ENCODE assay signal across 2 cellular contexts in the genomic region with DNA sequence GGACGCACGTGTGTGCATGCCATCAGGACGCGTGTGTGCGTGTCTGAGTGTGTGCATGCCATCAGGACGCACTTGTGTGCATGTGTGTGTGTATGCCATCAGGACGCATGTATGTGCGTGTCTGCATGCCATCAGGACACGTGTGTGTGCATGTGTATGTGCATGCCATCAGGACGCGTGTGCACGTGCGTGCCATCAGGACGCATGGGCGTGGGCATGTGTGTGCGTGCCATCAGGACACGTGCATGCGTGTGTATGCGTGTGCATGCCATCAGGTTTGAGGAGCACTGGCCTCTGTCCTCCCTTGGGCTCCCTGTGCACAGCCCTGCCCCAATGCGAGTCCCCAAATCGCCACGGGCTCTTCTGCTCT.
TF ChIP-seq lines count a peak whose summit lies in the region.

No MANE protein-coding gene starts in this region.

TF ChIP-seq in K562, 482 proteins besides CTCF, POLR2A, EP300 and RAD21:
- TF ChIP-seq MXD1 (CRISPR knock-in tag; IDR thresholded peaks at IDR 0.05; ENCODE audit: borderline replicate concordance, poor library complexity, severe bottlenecking) = no peak
- TF ChIP-seq WHSC1 (IDR thresholded peaks at IDR 0.05; ENCODE audit: low read length) = peak; percentile 19
- TF ChIP-seq HDAC3 (IDR thresholded peaks at IDR 0.05; ENCODE audit: borderline replicate concordance, partially characterized antibody) = no peak
- TF ChIP-seq ZNF263 (CRISPR knock-in tag; IDR thresholded peaks at IDR 0.05; ENCODE audit: borderline replicate concordance) = 0 out of 2 replicates have a peak, but pooled peaks have one; percentile 20
- peak; percentile 44; the same call in 1 of the 2 replicates for TF ChIP-seq POLR2G (IDR thresholded peaks at IDR 0.05; ENCODE audit: low read depth, low read length)
- no peak for TF ChIP-seq EZH2 (IDR thresholded peaks at IDR 0.05; ENCODE audit: borderline replicate concordance, low read depth, low read length)
- TF ChIP-seq, protein P1, sequence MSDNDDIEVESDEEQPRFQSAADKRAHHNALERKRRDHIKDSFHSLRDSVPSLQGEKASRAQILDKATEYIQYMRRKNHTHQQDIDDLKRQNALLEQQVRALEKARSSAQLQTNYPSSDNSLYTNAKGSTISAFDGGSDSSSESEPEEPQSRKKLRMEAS (CRISPR knock-in tag; IDR thresholded peaks at IDR 0.05) = peak; percentile 11; the same call in 1 of the 2 replicates
- TF ChIP-seq RFX1 (IDR thresholded peaks at IDR 0.05) = no peak
- TF ChIP-seq NCOA2 (IDR thresholded peaks at IDR 0.05; ENCODE audit: partially characterized antibody in 2 of 2) = no peak
TF ChIP-seq in K562: peak in this region for 4.

TF ChIP-seq in HEK293T, 16 proteins besides CTCF, POLR2A, EP300 and RAD21:
- TF ChIP-seq NFRKB (IDR thresholded peaks at IDR 0.05) = no peak
- TF ChIP-seq, protein P2, sequence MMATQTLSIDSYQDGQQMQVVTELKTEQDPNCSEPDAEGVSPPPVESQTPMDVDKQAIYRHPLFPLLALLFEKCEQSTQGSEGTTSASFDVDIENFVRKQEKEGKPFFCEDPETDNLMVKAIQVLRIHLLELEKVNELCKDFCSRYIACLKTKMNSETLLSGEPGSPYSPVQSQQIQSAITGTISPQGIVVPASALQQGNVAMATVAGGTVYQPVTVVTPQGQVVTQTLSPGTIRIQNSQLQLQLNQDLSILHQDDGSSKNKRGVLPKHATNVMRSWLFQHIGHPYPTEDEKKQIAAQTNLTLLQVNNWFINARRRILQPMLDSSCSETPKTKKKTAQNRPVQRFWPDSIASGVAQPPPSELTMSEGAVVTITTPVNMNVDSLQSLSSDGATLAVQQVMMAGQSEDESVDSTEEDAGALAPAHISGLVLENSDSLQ (IDR thresholded peaks at IDR 0.05) = no peak
- TF ChIP-seq ZNF384 (IDR thresholded peaks at IDR 0.05) = no peak
- TF ChIP-seq SP1 (IDR thresholded peaks at IDR 0.05) = no peak
- TF ChIP-seq SUZ12 (IDR thresholded peaks at IDR 0.05) = no peak
